In the genomic region with DNA sequence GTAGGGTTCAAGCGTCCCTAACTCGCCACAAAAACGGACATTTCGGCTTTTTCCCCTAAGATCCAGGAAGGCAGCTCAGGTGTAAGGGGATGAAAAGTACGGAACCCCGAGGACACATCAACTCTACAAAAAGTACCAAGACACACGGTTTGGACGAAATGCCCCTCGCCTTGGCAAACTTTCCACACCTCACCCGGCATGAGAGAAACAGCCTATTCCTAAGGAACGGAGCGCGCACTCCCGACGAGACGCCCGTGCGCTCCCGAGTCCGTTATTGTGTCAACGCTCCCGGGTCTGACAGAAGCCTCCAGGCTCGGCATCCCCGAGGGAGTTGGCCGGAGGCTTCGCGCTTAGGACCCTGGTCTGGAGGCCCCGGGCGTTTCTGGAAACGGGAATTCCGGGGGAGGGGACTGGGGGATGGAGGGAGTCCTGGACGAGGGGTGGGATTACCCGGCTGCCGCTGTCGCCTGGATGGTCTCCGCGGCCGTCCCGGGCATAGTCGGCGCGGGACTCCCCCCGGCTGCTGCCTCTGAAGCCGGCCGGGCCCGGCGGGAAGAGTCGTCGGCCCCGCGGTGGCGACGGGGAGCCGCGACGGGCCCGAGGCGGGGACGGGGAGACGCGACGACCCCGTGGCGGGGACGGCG, we compare ENCODE assay signal across 8 cellular contexts. TPM values are rescaled to one million over a fixed set of nuclear protein-coding genes. Genes with fewer than 3 reads are reported as not detected.
DNase-seq lines count a peak whose midpoint lies in the region; ATAC-seq, FAIRE-seq and TF ChIP-seq lines count a peak whose summit lies in the region.

No MANE protein-coding gene starts in this region.

- peak overlapping the region; percentile 64 for H2AFZ ChIP-seq in endothelial cell of umbilical vein (ENCODE audit: low read depth, low read length)

- WGBS in mesodermal cell (ENCODE audit: insufficient coverage in 2 of 2), 2 experiments: 1% methylated on average over 44 to 64 of the region's 66 CpGs
- 2% methylated on average over 66 of the region's 66 CpGs for WGBS in thymus

- TF ChIP-seq CTCF in AG04450 (IDR thresholded peaks at IDR 0.05; ENCODE audit: low read depth, low read length) (no peak), activated B cell treated with CpG ODN at 0.5 μM for 24 hours (IDR thresholded peaks at IDR 0.05) (no peak), endothelial cell of umbilical vein (IDR thresholded peaks at IDR 0.05; ENCODE audit: extremely low read depth in 1 of 2, insufficient read depth in 1 of 2, low read depth in 1 of 2, low read length in 2 of 2) (no peak)

- H3K9me3 Mint-ChIP-seq in activated B cell treated with CpG ODN at 0.5 μM for 24 hours: no peaks in the 10 kb centered on the region

- ATAC-seq in activated B cell treated with CpG ODN at 0.5 μM for 24 hours (ENCODE audit: low read depth) (peak; percentile 0), HG03378 (IDR thresholded peaks at IDR 0.05; ENCODE audit: unreplicated experiment) (no peak)

- H3K27me3 Mint-ChIP-seq in activated B cell treated with CpG ODN at 0.5 μM for 24 hours: no peaks in the 10 kb centered on the region

- peaks cover 81% of the 10 kb centered on the region for H3K4me1 Mint-ChIP-seq in activated B cell treated with CpG ODN at 0.5 μM for 24 hours

- no peak for TF ChIP-seq POLR2A in GM12891 (IDR thresholded peaks at IDR 0.05; ENCODE audit: low read depth, low read length)
- TF ChIP-seq POLR2A in endothelial cell of umbilical vein (IDR thresholded peaks at IDR 0.05; ENCODE audit: low read depth, low read length): no peak

- H3K27ac ChIP-seq in AG04450 (ENCODE audit: low read depth, low read length) (peak overlapping the region; percentile 11), HUES48 (ENCODE audit: low read depth, low read length) (peak overlapping the region; percentile 77), endothelial cell of umbilical vein (ENCODE audit: insufficient read depth, low read depth, low read length) (peak overlapping the region; percentile 7), mesodermal cell (ENCODE audit: low read depth, low read length, severe bottlenecking) (peak overlapping the region; percentile 63), thymus (ENCODE audit: low read depth) (peak overlapping the region; percentile 80)

- H3K9me1 ChIP-seq in endothelial cell of umbilical vein (replicated peaks; ENCODE audit: control insufficient read depth, extremely low read depth, insufficient read depth, low read length): no peaks in the 10 kb centered on the region

- H3K4me1 ChIP-seq in HUES48 (ENCODE audit: control insufficient read depth, insufficient read depth, low read length): peaks cover 10% of the 10 kb centered on the region
- H3K4me1 ChIP-seq in endothelial cell of umbilical vein (ENCODE audit: control insufficient read depth, extremely low read depth, insufficient read depth, low read length): peaks cover 8% of the 10 kb centered on the region
- H3K4me1 ChIP-seq in mesodermal cell (ENCODE audit: control insufficient read depth, insufficient read depth, low read length, poor library complexity, severe bottlenecking): peaks cover 13% of the 10 kb centered on the region
- peaks cover 18% of the 10 kb centered on the region for H3K4me1 ChIP-seq in thymus (ENCODE audit: control insufficient read depth, insufficient read depth, low read length)

- H3K36me3 Mint-ChIP-seq in activated B cell treated with CpG ODN at 0.5 μM for 24 hours (ENCODE audit: low read depth): peaks cover 39% of the 10 kb centered on the region

- H3K4me2 ChIP-seq in endothelial cell of umbilical vein (ENCODE audit: insufficient read depth, low read length): peak overlapping the region; percentile 87

- peak overlapping the region; percentile 91 for H3K27ac Mint-ChIP-seq in activated B cell treated with CpG ODN at 0.5 μM for 24 hours

- peaks cover 2% of the 10 kb centered on the region for H3K79me2 ChIP-seq in endothelial cell of umbilical vein (ENCODE audit: control insufficient read depth, insufficient read depth, low read length)

- CTCF ChIA-PET in AG04450 (lab: Charles Lee): interaction anchor here (0.9 kb wide), 1 partner anchor 10 kb away, joined by 3 read pairs; no protein-coding TSS in a partner anchor
- CTCF ChIA-PET in activated B cell treated with CpG ODN at 0.5 μM for 24 hours (lab: Charles Lee): interaction anchor here (0.5 to 7.0 kb wide), 5 partner anchors 15 to 33 kb away, joined by 3 to 75 read pairs (median 5); no protein-coding TSS in a partner anchor
- CTCF ChIA-PET in endothelial cell of umbilical vein (lab: Charles Lee): interaction anchor here (0.7 to 2.6 kb wide), 9 partner anchors 8 to 141 kb away, joined by 3 to 15 read pairs (median 8); partner anchors contain the start of genes DNPH1 and LRRC73

- H3K4me3 ChIP-seq in AG04450 (ENCODE audit: low read depth, low read length) (peak overlapping the region; percentile 75), HUES48 (ENCODE audit: low read depth, low read length) (peak overlapping the region; percentile 85), endothelial cell of umbilical vein (replicated peaks in 1 of 3; ENCODE audit: insufficient read depth in 1 of 3, low read depth in 1 of 3, low read length in 3 of 3) (peak overlapping the region; percentile 31 to 66 (median 63)), mesodermal cell (ENCODE audit: extremely low read depth, insufficient read depth, low read length, poor library complexity, severe bottlenecking) (peak overlapping the region; percentile 69), thymus (ENCODE audit: low read length) (peak overlapping the region; percentile 89)

- H3K27me3 ChIP-seq in AG04450 (ENCODE audit: control insufficient read depth, insufficient read depth, low read length): no peaks in the 10 kb centered on the region
- H3K27me3 ChIP-seq in HUES48 (ENCODE audit: control insufficient read depth, insufficient read depth, low read length): peaks cover 13% of the 10 kb centered on the region
- H3K27me3 ChIP-seq in endothelial cell of umbilical vein (ENCODE audit: control insufficient read depth in 2 of 2, insufficient read depth in 2 of 2, low read length in 2 of 2): no peaks in the 10 kb centered on the region
- peaks cover 2% of the 10 kb centered on the region for H3K27me3 ChIP-seq in thymus (ENCODE audit: control insufficient read depth, insufficient read depth)

- peak overlapping the region; percentile 95 for H3K4me3 Mint-ChIP-seq in activated B cell treated with CpG ODN at 0.5 μM for 24 hours

- H4K20me1 ChIP-seq in endothelial cell of umbilical vein (replicated peaks; ENCODE audit: control insufficient read depth, extremely low read depth, insufficient read depth, low read length): no peaks in the 10 kb centered on the region

- FAIRE-seq in GM12891 (lab: Jason Lieb, UNC): peak; percentile 55
- FAIRE-seq in endothelial cell of umbilical vein (lab: Jason Lieb, UNC): peak; percentile 43

- no peak for DNase-seq in AG04450 (ENCODE audit: low read depth, low spot score)
- no peak for DNase-seq in GM12891 (ENCODE audit: insufficient read length, low spot score)
- DNase-seq in activated B cell treated with CpG ODN at 0.5 μM for 24 hours: peak; percentile 26
- peak; percentile 51 for DNase-seq in endothelial cell of umbilical vein (ENCODE audit: low read depth, low spot score)

- intact Hi-C loops in activated B cell treated with CpG ODN at 0.5 μM for 24 hours (cut with micrococcal nuclease) (loop anchor here (1.0 to 10.0 kb wide), 12 partner anchors 9 to 436 kb away; partner anchors contain the start of genes ABCC10, CRIP3, CUL7 and DLK2), endothelial cell of umbilical vein (cut with micrococcal nuclease) (loop anchor here (1.0 to 2.0 kb wide), 2 partner anchors 59 to 194 kb away; partner anchors contain the start of gene ABCC10)

- POLR2A ChIA-PET in AG04450 (lab: Yijun Ruan, JAX): interaction anchor here (1.1 to 2.5 kb wide), 3 partner anchors 21 to 139 kb away, joined by 4 to 10 read pairs (median 6); partner anchors contain the start of genes ABCC10 and DNPH1
- POLR2A ChIA-PET in activated B cell treated with CpG ODN at 0.5 μM for 24 hours (lab: Charles Lee): interaction anchor here (0.5 to 7.6 kb wide), 17 partner anchors 13 to 439 kb away, joined by 3 to 384 read pairs (median 5); partner anchors contain the start of genes ABCC10, CRIP3, GTPBP2 and POLR1C
- POLR2A ChIA-PET in endothelial cell of umbilical vein (lab: Charles Lee): no interaction called here

- H3K9me3 ChIP-seq in AG04450 (ENCODE audit: control insufficient read depth, insufficient read depth, low read length): no peaks in the 10 kb centered on the region
- no peaks in the 10 kb centered on the region for H3K9me3 ChIP-seq in HUES48 (ENCODE audit: control insufficient read depth, insufficient read depth, low read length)
- H3K9me3 ChIP-seq in endothelial cell of umbilical vein (replicated peaks; ENCODE audit: control insufficient read depth, insufficient read depth, low read length): no peaks in the 10 kb centered on the region
- no peaks in the 10 kb centered on the region for H3K9me3 ChIP-seq in mesodermal cell (ENCODE audit: control insufficient read depth, low read length)
- no peaks in the 10 kb centered on the region for H3K9me3 ChIP-seq in thymus (ENCODE audit: control insufficient read depth)

- peaks cover 15% of the 10 kb centered on the region for H3K36me3 ChIP-seq in HUES48 (ENCODE audit: control insufficient read depth, insufficient read depth, low read length)
- peaks cover 0 to 3% of the 10 kb centered on the region in 2 experiments for H3K36me3 ChIP-seq in endothelial cell of umbilical vein (ENCODE audit: control insufficient read depth in 2 of 2, extremely low read depth in 1 of 2, insufficient read depth in 2 of 2, low read length in 2 of 2)
- peaks cover 18% of the 10 kb centered on the region for H3K36me3 ChIP-seq in mesodermal cell (ENCODE audit: control insufficient read depth, insufficient read depth, low read length)
- H3K36me3 ChIP-seq in thymus (ENCODE audit: control insufficient read depth, insufficient read depth): peaks cover 12% of the 10 kb centered on the region

- H3K9ac ChIP-seq in HUES48 (ENCODE audit: low read depth, low read length) (no peak overlapping the region; the same call in 1 of the 2 replicates), endothelial cell of umbilical vein (replicated peaks; ENCODE audit: extremely low read depth, insufficient read depth, low read length) (peak overlapping the region; percentile 25)

- BruUV-seq in endothelial cell of umbilical vein (replicated peaks; lab: Mats Ljungman, UMichigan): no TSS peak

- dilution Hi-C loops in endothelial cell of umbilical vein (cut with MboI; ENCODE audit: extremely low pct_ligation_motif_present, low sequenced_read_pairs): no loop called here

RNA-seq across cellular contexts. Expression of gene ZNF318, which starts 0.8 kb away (rescaled TPM):
- polyA plus RNA-seq in AG04450 (2011; rRNA removed): 12.5 and 14.9 TPM in 2 replicates
- 26.5 and 27.6 TPM in 2 replicates for polyA minus RNA-seq in AG04450 (2011; rRNA and poly(A)+ RNA removed)
- polyA plus RNA-seq in GM12891 (2012; ENCODE audit: low read depth, missing spikeins): 81.5 TPM
- total RNA-seq in activated B cell treated with CpG ODN at 0.5 μM for 24 hours: 135 and 159 TPM in 2 replicates
- 13.0 and 13.6 TPM in 2 replicates for total RNA-seq in endothelial cell of umbilical vein
- 7.1 and 7.8 TPM in 2 replicates for polyA plus RNA-seq in endothelial cell of umbilical vein
- polyA plus RNA-seq in endothelial cell of umbilical vein (2011; cell fraction: cytosol; rRNA removed): 6.1 and 6.7 TPM in 2 replicates
- polyA plus RNA-seq in endothelial cell of umbilical vein (2011; cell fraction: nucleus; rRNA removed): 15.4 and 17.4 TPM in 2 replicates
- 6.5 and 8.4 TPM in 2 replicates for polyA plus RNA-seq in endothelial cell of umbilical vein (2012)
- polyA minus RNA-seq in endothelial cell of umbilical vein: 19.9 and 25.1 TPM in 2 replicates
- polyA minus RNA-seq in endothelial cell of umbilical vein (2011; cell fraction: cytosol; rRNA and poly(A)+ RNA removed): 18.8 TPM
- 6.9 and 11.5 TPM in 2 replicates for polyA minus RNA-seq in endothelial cell of umbilical vein (2011; cell fraction: nucleus; rRNA and poly(A)+ RNA removed)
- polyA plus RNA-seq in mesodermal cell (2013, experiment 1 of 2): 24.1 TPM
- 22.7 TPM for polyA plus RNA-seq in mesodermal cell (2013, experiment 2 of 2)
- polyA plus RNA-seq in thymus: 9.2 TPM

RNA-seq across cellular contexts. Expression of gene ABCC10, which starts 58.7 kb away (rescaled TPM):
- polyA plus RNA-seq in AG04450 (2011; rRNA removed) (10.6 and 12.0 TPM in 2 replicates), endothelial cell of umbilical vein (29.2 and 32.9 TPM in 2 replicates), thymus (47.6 TPM)
- 13.7 and 15.7 TPM in 2 replicates for polyA minus RNA-seq in AG04450 (2011; rRNA and poly(A)+ RNA removed)
- 16.5 TPM for polyA plus RNA-seq in GM12891 (2012; ENCODE audit: low read depth, missing spikeins)
- total RNA-seq in activated B cell treated with CpG ODN at 0.5 μM for 24 hours (59.5 and 74.6 TPM in 2 replicates), endothelial cell of umbilical vein (34.8 and 37.9 TPM in 2 replicates)
- polyA plus RNA-seq in endothelial cell of umbilical vein (2011; cell fraction: cytosol; rRNA removed): 15.6 and 20.6 TPM in 2 replicates
- polyA plus RNA-seq in endothelial cell of umbilical vein (2011; cell fraction: nucleus; rRNA removed): 69.9 and 84.5 TPM in 2 replicates
- 20.0 and 21.0 TPM in 2 replicates for polyA plus RNA-seq in endothelial cell of umbilical vein (2012)
- 27.7 and 32.3 TPM in 2 replicates for polyA minus RNA-seq in endothelial cell of umbilical vein
- polyA minus RNA-seq in endothelial cell of umbilical vein (2011; cell fraction: cytosol; rRNA and poly(A)+ RNA removed): 6.0 TPM
- 34.8 and 37.5 TPM in 2 replicates for polyA minus RNA-seq in endothelial cell of umbilical vein (2011; cell fraction: nucleus; rRNA and poly(A)+ RNA removed)
- 22.1 TPM for polyA plus RNA-seq in mesodermal cell (2013, experiment 1 of 2)
- 21.4 TPM for polyA plus RNA-seq in mesodermal cell (2013, experiment 2 of 2)

Comparison
In these comparisons a context has a peak if more than half of its experiments do, and no peak if none do; other contexts are left out.
1. DNase-seq: peak in activated B cell treated with CpG ODN at 0.5 μM for 24 hours (single experiment) and endothelial cell of umbilical vein (single experiment); none in AG04450 (single experiment) and GM12891 (single experiment).
2. H3K27ac ChIP-seq: peak in every context shown above with its lines; median percentile 80 in thymus; 77 in HUES48; 63 in mesodermal cell; 11 in AG04450; 7 in endothelial cell of umbilical vein.
3. Peak in every context shown above with its lines, with median percentiles within 50 percentile points of each other: H3K4me3 ChIP-seq.